In genomic region chr7:99035723-99036530, GRCh38 we compare ENCODE assay signal across 12 cellular contexts.
DNase-seq lines count a peak whose midpoint lies in the region; ATAC-seq and TF ChIP-seq lines count a peak whose summit lies in the region.
"Had no signal": no experiment of that assay in that cellular context is flagged by ENCODE, and none has a peak within 500 bp of the region (broad histone marks: within the 10 kb centered on the region; RNA-seq: fewer than 3 reads in every experiment).

No MANE protein-coding gene starts in this region.

- H3K27me3 Mint-ChIP-seq in GM23338 (ENCODE audit: insufficient read depth, low read depth, poor library complexity) (peaks cover 28% of the 10 kb centered on the region), endothelial cell (ENCODE audit: unreplicated experiment) (peaks cover 25% of the 10 kb centered on the region), Calu3 (ENCODE audit: unreplicated experiment) (no peaks in the 10 kb centered on the region)

- H3K27ac Mint-ChIP-seq in GM23338 (peak overlapping the region; percentile 88; the same call in 1 of the 2 replicates), endothelial cell (ENCODE audit: unreplicated experiment) (peak overlapping the region; percentile 67), Calu3 (ENCODE audit: unreplicated experiment) (no peak overlapping the region)

- 0 out of 3 replicates have a peak, but pooled peaks cover 3% of the 10 kb centered on the region for H3K4me1 Mint-ChIP-seq in GM23338
- H3K4me1 Mint-ChIP-seq in endothelial cell (ENCODE audit: unreplicated experiment): peaks cover 7% of the 10 kb centered on the region
- peaks cover 10% of the 10 kb centered on the region for H3K4me1 Mint-ChIP-seq in Calu3 (ENCODE audit: low read depth, unreplicated experiment)

- POLR2A ChIA-PET in RWPE1 (lab: Yijun Ruan, JAX; ENCODE audit: low non-redundant PET): no interaction called here
- POLR2A ChIA-PET in GM10248 (lab: Yijun Ruan, JAX): no interaction called here

- H3K4me2 ChIP-seq in GM23338: no peak overlapping the region

- DNase-seq in GM23338 (ENCODE audit: low spot score): no peak
- no peak for DNase-seq in RWPE1 (ENCODE audit: low spot score)
- DNase-seq in endothelial cell (ENCODE audit: low spot score): no peak
- DNase-seq in substantia nigra (lab: John Stamatoyannopoulos, UW): no peak
- no peak for DNase-seq in activated naive CD4-positive, alpha-beta T cell treated with anti-CD3 and anti-CD28 coated beads, Interleukin-2, amount 50 U/mL, for 16 hours
- no peak for DNase-seq in Calu3
- no peak for DNase-seq in GM10248 (ENCODE audit: extremely low spot score)
- DNase-seq: NCI-H1092, NCI-H2107, NCI-H226, OCI-M1 had no signal

- H3K79me2 ChIP-seq in GM23338 (replicated peaks; ENCODE audit: insufficient read depth): no peaks in the 10 kb centered on the region

- H3F3A ChIP-seq in GM23338 (replicated peaks; ENCODE audit: low read depth): 0 out of 2 replicates have a peak, but pooled peaks cover 4% of the 10 kb centered on the region

- H3K27ac ChIP-seq in GM23338 (ENCODE audit: low read depth) (no peak overlapping the region), RWPE1 (peak overlapping the region; percentile 8; the same call in 1 of the 2 replicates), substantia nigra (ENCODE audit: low read depth, low read length, poor library complexity, severe bottlenecking) (peak overlapping the region; percentile 44)

- peaks cover 91% of the 10 kb centered on the region for H3K36me3 Mint-ChIP-seq in GM23338 (ENCODE audit: low read depth)
- peaks cover 61% of the 10 kb centered on the region for H3K36me3 Mint-ChIP-seq in endothelial cell (ENCODE audit: low read depth, unreplicated experiment)
- H3K36me3 Mint-ChIP-seq in Calu3 (ENCODE audit: insufficient read depth, unreplicated experiment): peaks cover 60% of the 10 kb centered on the region

- no peaks in the 10 kb centered on the region; the same call in 1 of the 2 replicates for H4K20me1 ChIP-seq in GM23338 (replicated peaks; ENCODE audit: insufficient read depth)

- no peak for TF ChIP-seq CTCF in GM23338 (conservative IDR thresholded peaks at IDR 0.05; ENCODE audit: low read depth in 2 of 2)
- TF ChIP-seq CTCF in RWPE1 (conservative IDR thresholded peaks at IDR 0.05; ENCODE audit: low read depth): no peak
- TF ChIP-seq CTCF in endothelial cell (IDR thresholded peaks at IDR 0.05; ENCODE audit: unreplicated experiment): no peak
- TF ChIP-seq CTCF in Calu3 (IDR thresholded peaks at IDR 0.05; ENCODE audit: unreplicated experiment): no peak
- no peak for TF ChIP-seq CTCF in GM10248 (IDR thresholded peaks at IDR 0.05; ENCODE audit: control extremely low read depth, extremely low read depth, low read depth, missing control alignments)

- H3K4me3 Mint-ChIP-seq in GM23338: no peak overlapping the region
- peak overlapping the region; percentile 47 for H3K4me3 Mint-ChIP-seq in endothelial cell (ENCODE audit: unreplicated experiment)
- no peak overlapping the region for H3K4me3 Mint-ChIP-seq in Calu3 (ENCODE audit: low read depth, unreplicated experiment)

- H3K27me3 ChIP-seq in GM23338 (ENCODE audit: insufficient read depth): no peaks in the 10 kb centered on the region

- no TSS peak for BruUV-seq in Calu3 (replicated peaks; lab: Mats Ljungman, UMichigan)

- H3K36me3 ChIP-seq in GM23338 (ENCODE audit: insufficient read depth): peaks cover 41% of the 10 kb centered on the region

- intact Hi-C loops in Calu3 (cut with micrococcal nuclease; ENCODE audit: unreplicated experiment): no loop called here

- H2AFZ ChIP-seq in GM23338: no peak overlapping the region

- H3K4me3 ChIP-seq in GM23338: no peak overlapping the region
- H3K4me3 ChIP-seq: K562 had no signal

- CTCF ChIA-PET in RWPE1 (lab: Yijun Ruan, JAX): interaction anchor here (0.6 to 1.2 kb wide), 4 partner anchors 22 to 275 kb away, joined by 3 to 7 read pairs (median 3); no protein-coding TSS in a partner anchor
- CTCF ChIA-PET in Calu3 (lab: Charles Lee): interaction anchor here (0.7 kb wide), 1 partner anchor 13 kb away, joined by 3 read pairs; no protein-coding TSS in a partner anchor
- CTCF ChIA-PET in GM10248 (lab: Yijun Ruan, JAX): interaction anchor here (1.1 to 5.9 kb wide), 3 partner anchors 8 to 278 kb away, joined by 3 to 36 read pairs (median 4); no protein-coding TSS in a partner anchor

- no peak for ATAC-seq in GM23338

- H3K9me3 Mint-ChIP-seq in GM23338 (no peaks in the 10 kb centered on the region), endothelial cell (ENCODE audit: unreplicated experiment) (no peaks in the 10 kb centered on the region), Calu3 (ENCODE audit: low read depth, unreplicated experiment) (no peaks in the 10 kb centered on the region)

- no peaks in the 10 kb centered on the region for H3K4me1 ChIP-seq in GM23338 (ENCODE audit: insufficient read depth)

- no peaks in the 10 kb centered on the region for H3K9me2 ChIP-seq in GM23338 (ENCODE audit: insufficient read depth)

TF ChIP-seq in GM23338, 12 proteins besides CTCF, POLR2A, EP300 and RAD21 (continues in another document):
- TF ChIP-seq CREB1 (CRISPR knock-in tag; IDR thresholded peaks at IDR 0.05; ENCODE audit: low read depth): no peak
- no peak for TF ChIP-seq ZNF114 (CRISPR knock-in tag; IDR thresholded peaks at IDR 0.05)
- no peak for TF ChIP-seq EZH2 (IDR thresholded peaks at IDR 0.05; ENCODE audit: low read depth, unreplicated experiment)
- no peak for TF ChIP-seq NANOG (IDR thresholded peaks at IDR 0.05; ENCODE audit: borderline replicate concordance)
- no peak for TF ChIP-seq REST (IDR thresholded peaks at IDR 0.05; ENCODE audit: unreplicated experiment)
- no peak for TF ChIP-seq ZNF331 (CRISPR knock-in tag; IDR thresholded peaks at IDR 0.05; ENCODE audit: low read depth)
